In the genomic region with DNA sequence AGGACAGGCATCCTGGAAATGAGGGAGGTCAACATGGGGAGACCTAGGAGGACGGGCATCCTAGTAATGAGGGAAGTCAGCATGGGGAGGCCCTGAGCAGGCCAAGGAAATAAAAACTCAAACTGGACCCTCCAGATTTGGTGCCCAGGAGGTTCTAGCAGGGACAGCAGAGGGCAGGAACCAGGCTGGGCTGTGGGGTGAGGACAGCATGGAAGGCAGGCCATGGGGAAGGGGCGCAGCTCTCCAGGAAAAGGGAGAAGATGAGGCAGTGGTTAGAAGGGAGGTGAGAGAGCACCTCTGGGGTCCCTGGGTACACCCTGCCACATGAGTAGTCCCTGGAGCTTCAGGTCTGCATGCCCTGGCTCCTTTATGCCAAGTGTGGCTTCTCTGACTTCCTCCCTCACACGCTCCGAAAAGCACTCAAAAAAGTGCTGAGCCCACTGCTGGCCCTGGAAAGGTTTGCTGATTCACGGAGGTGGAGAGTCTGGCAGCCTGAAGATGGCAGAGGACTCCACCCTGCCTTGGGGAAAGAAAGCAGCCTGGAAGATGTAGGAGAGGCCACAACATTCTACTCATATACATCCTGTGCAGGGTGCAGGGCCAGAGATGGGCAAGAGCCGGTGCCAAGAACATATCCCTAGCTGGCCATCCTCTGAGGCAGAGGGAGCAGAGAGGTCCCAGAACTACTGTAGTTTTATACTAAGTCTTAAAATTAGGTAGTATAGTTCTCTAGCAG, we compare ENCODE assay signal across 1 cellular context.
A peak's percentile ranks its signal among the peaks of the same experiment; 100 is the strongest.
TF ChIP-seq lines count a peak whose summit lies in the region.

No MANE protein-coding gene starts in this region.

TF ChIP-seq in K562, 482 proteins besides CTCF, POLR2A, EP300 and RAD21 (continued from another document):
- TF ChIP-seq RCOR1 (IDR thresholded peaks at IDR 0.05; ENCODE audit: borderline replicate concordance in 1 of 2, low read depth in 2 of 2, low read length in 2 of 2) (no peak), MAFF (IDR thresholded peaks at IDR 0.05; ENCODE audit: low read length) (peak; percentile 84; the same call in 1 of the 2 replicates), ZNF764 (CRISPR knock-in tag; IDR thresholded peaks at IDR 0.05; ENCODE audit: low read depth) (0 out of 2 replicates have a peak, but pooled peaks have one; percentile 15), MAZ (CRISPR knock-in tag; conservative IDR thresholded peaks at IDR 0.05 in 1 of 2, IDR thresholded peaks at IDR 0.05 in 1 of 2) (peak in 1 of 2 experiments; percentile 25; a peak in 1 of 4 replicates), MAFK (IDR thresholded peaks at IDR 0.05; ENCODE audit: low read length) (peak; percentile 79), NFE2 (IDR thresholded peaks at IDR 0.05; ENCODE audit: low read depth) (peak; percentile 91), ZNF589 (CRISPR knock-in tag; IDR thresholded peaks at IDR 0.05; ENCODE audit: low read depth) (0 out of 2 replicates have a peak, but pooled peaks have one; percentile 29), NFXL1 (CRISPR knock-in tag; IDR thresholded peaks at IDR 0.05) (no peak), RBFOX2 (IDR thresholded peaks at IDR 0.05; ENCODE audit: low read depth, low read length) (peak; percentile 50), PHTF2 (CRISPR knock-in tag; IDR thresholded peaks at IDR 0.05) (no peak), OTX1 (CRISPR knock-in tag; IDR thresholded peaks at IDR 0.05) (0 out of 2 replicates have a peak, but pooled peaks have one; percentile 13), GATAD2A (IDR thresholded peaks at IDR 0.05) (peak; percentile 13; the same call in 1 of the 2 replicates)
- TF ChIP-seq, protein P1, sequence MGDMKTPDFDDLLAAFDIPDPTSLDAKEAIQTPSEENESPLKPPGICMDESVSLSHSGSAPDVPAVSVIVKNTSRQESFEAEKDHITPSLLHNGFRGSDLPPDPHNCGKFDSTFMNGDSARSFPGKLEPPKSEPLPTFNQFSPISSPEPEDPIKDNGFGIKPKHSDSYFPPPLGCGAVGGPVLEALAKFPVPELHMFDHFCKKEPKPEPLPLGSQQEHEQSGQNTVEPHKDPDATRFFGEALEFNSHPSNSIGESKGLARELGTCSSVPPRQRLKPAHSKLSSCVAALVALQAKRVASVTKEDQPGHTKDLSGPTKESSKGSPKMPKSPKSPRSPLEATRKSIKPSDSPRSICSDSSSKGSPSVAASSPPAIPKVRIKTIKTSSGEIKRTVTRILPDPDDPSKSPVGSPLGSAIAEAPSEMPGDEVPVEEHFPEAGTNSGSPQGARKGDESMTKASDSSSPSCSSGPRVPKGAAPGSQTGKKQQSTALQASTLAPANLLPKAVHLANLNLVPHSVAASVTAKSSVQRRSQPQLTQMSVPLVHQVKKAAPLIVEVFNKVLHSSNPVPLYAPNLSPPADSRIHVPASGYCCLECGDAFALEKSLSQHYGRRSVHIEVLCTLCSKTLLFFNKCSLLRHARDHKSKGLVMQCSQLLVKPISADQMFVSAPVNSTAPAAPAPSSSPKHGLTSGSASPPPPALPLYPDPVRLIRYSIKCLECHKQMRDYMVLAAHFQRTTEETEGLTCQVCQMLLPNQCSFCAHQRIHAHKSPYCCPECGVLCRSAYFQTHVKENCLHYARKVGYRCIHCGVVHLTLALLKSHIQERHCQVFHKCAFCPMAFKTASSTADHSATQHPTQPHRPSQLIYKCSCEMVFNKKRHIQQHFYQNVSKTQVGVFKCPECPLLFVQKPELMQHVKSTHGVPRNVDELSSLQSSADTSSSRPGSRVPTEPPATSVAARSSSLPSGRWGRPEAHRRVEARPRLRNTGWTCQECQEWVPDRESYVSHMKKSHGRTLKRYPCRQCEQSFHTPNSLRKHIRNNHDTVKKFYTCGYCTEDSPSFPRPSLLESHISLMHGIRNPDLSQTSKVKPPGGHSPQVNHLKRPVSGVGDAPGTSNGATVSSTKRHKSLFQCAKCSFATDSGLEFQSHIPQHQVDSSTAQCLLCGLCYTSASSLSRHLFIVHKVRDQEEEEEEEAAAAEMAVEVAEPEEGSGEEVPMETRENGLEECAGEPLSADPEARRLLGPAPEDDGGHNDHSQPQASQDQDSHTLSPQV (IDR thresholded peaks at IDR 0.05): peak; percentile 91
- TF ChIP-seq, protein P2, sequence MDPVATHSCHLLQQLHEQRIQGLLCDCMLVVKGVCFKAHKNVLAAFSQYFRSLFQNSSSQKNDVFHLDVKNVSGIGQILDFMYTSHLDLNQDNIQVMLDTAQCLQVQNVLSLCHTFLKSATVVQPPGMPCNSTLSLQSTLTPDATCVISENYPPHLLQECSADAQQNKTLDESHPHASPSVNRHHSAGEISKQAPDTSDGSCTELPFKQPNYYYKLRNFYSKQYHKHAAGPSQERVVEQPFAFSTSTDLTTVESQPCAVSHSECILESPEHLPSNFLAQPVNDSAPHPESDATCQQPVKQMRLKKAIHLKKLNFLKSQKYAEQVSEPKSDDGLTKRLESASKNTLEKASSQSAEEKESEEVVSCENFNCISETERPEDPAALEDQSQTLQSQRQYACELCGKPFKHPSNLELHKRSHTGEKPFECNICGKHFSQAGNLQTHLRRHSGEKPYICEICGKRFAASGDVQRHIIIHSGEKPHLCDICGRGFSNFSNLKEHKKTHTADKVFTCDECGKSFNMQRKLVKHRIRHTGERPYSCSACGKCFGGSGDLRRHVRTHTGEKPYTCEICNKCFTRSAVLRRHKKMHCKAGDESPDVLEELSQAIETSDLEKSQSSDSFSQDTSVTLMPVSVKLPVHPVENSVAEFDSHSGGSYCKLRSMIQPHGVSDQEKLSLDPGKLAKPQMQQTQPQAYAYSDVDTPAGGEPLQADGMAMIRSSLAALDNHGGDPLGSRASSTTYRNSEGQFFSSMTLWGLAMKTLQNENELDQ (CRISPR knock-in tag; IDR thresholded peaks at IDR 0.05; ENCODE audit: borderline replicate concordance): no peak
- TF ChIP-seq, protein P3, sequence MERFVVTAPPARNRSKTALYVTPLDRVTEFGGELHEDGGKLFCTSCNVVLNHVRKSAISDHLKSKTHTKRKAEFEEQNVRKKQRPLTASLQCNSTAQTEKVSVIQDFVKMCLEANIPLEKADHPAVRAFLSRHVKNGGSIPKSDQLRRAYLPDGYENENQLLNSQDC (CRISPR knock-in tag; IDR thresholded peaks at IDR 0.05): no peak
TF ChIP-seq in K562: peak in this region for 38.
